Comparison of ENCODE assay signal across 8 cellular contexts in genomic region chr15:71448688-71449114, GRCh38.
DNase-seq lines count a peak whose midpoint lies in the region; ATAC-seq, FAIRE-seq and TF ChIP-seq lines count a peak whose summit lies in the region.

No MANE protein-coding gene starts in this region.

- no peak for DNase-seq in D721Med (ENCODE audit: insufficient read length, low spot score)
- peak; percentile 12 for DNase-seq in Jurkat, Clone E6-1 (ENCODE audit: low read depth, low spot score)
- DNase-seq in RPMI8226, result peak; percentile 24
- DNase-seq in erythroblast (lab: John Stamatoyannopoulos, UW), result peak; percentile 25 to 51
- DNase-seq in T-cell, result no peak

- CTCF ChIA-PET in T-cell (lab: Charles Lee), result no interaction called here

- no peak overlapping the region for H3K4me3 ChIP-seq in Jurkat, Clone E6-1 (ENCODE audit: low read length)

- no peaks in the 10 kb centered on the region for H3K9me3 Mint-ChIP-seq in nephron
- no peaks in the 10 kb centered on the region for H3K9me3 Mint-ChIP-seq in T-cell

- H3K27ac Mint-ChIP-seq in nephron, result peak overlapping the region in 1 of 3 experiments; percentile 66
- H3K27ac Mint-ChIP-seq in T-cell, result no peak overlapping the region

- H3K36me3 Mint-ChIP-seq in nephron (ENCODE audit: low read depth) (no peaks in the 10 kb centered on the region), T-cell (no peaks in the 10 kb centered on the region)

- no peak for TF ChIP-seq POLR2A in erythroblast (IDR thresholded peaks at IDR 0.05; ENCODE audit: low read length)

- H3K4me3 Mint-ChIP-seq in nephron (no peak overlapping the region), T-cell (no peak overlapping the region)

- H3K27me3 Mint-ChIP-seq in nephron (ENCODE audit: low read depth), result peaks cover 4% of the 10 kb centered on the region
- peaks cover 7 to 8% of the 10 kb centered on the region in 2 donors for H3K27me3 Mint-ChIP-seq in T-cell

- TF ChIP-seq CTCF in D721Med (IDR thresholded peaks at IDR 0.05; ENCODE audit: insufficient read depth, missing control alignments) (peak; percentile 80), nephron (IDR thresholded peaks at IDR 0.05; ENCODE audit: unreplicated experiment in 3 of 3) (peak; percentile 87 to 96 (median 91))

- FAIRE-seq in D721Med (lab: Jason Lieb, UNC), result no peak

- POLR2A ChIA-PET in T-cell (lab: Charles Lee), result no interaction called here

- H3K4me1 Mint-ChIP-seq in nephron, result peaks cover 18% of the 10 kb centered on the region
- no peaks in the 10 kb centered on the region for H3K4me1 Mint-ChIP-seq in T-cell

- no peak for ATAC-seq in GM21576 (IDR thresholded peaks at IDR 0.05; ENCODE audit: unreplicated experiment)
- no peak for ATAC-seq in T-cell (replicated peaks in 1 of 4)
- ATAC-seq in HG02938 (IDR thresholded peaks at IDR 0.05; ENCODE audit: unreplicated experiment), result no peak

Comparison
In these comparisons a context has a peak if more than half of its experiments do, and no peak if none do; other contexts are left out.
1. DNase-seq: peak in Jurkat, Clone E6-1 (single experiment), RPMI8226 (single experiment) and erythroblast (2 of 2); none in D721Med (single experiment) and T-cell (0 of 34).